Comparison of ENCODE assay signal across 29 cellular contexts in genomic region chr15:25474251-25474650, GRCh38. TPM values are rescaled to one million over a fixed set of nuclear protein-coding genes. Genes with fewer than 3 reads are reported as not detected.
DNase-seq lines count a peak whose midpoint lies in the region; TF ChIP-seq lines count a peak whose summit lies in the region.
"Had no signal": no experiment of that assay in that cellular context is flagged by ENCODE, and none has a peak within 500 bp of the region (broad histone marks: within the 10 kb centered on the region; RNA-seq: fewer than 3 reads in every experiment).

No MANE protein-coding gene starts in this region.

- no peaks in the 10 kb centered on the region for H3K79me2 ChIP-seq in neural progenitor cell (ENCODE audit: low read depth)

- H2AFZ ChIP-seq in neural progenitor cell (replicated peaks) = no peak overlapping the region

- no peak for TF ChIP-seq CTCF in thyroid gland (IDR thresholded peaks at IDR 0.05)
- no peak for TF ChIP-seq CTCF in neural progenitor cell (IDR thresholded peaks at IDR 0.05)

- H3F3A ChIP-seq in neural progenitor cell (ENCODE audit: low read depth) = peaks cover 4% of the 10 kb centered on the region

- peaks cover 13% of the 10 kb centered on the region for H3K4me1 Mint-ChIP-seq in neural progenitor cell
- H3K4me1 Mint-ChIP-seq: B cell; CD14-positive monocyte; CD4-positive, alpha-beta memory T cell; CD4-positive, CD25-positive, alpha-beta regulatory T cell; CD8-positive, alpha-beta memory T cell had no signal

- H3K4me3 ChIP-seq in thyroid gland (replicated peaks in 1 of 3) (no peak overlapping the region), neural progenitor cell (no peak overlapping the region)
- H3K4me3 ChIP-seq: A549; BLaER1; BLaER1 treated with 17β-estradiol and CSF1 and Interleukin-3, amounts not matched to agents 10 nM and 100 nM had no signal

- no peak overlapping the region for H3K4me2 ChIP-seq in neural progenitor cell
- H3K4me2 ChIP-seq: A549; BLaER1; BLaER1 treated with 17β-estradiol and CSF1 and Interleukin-3, amounts not matched to agents 10 nM and 100 nM had no signal

- no peaks in the 10 kb centered on the region for H3K36me3 Mint-ChIP-seq in neural progenitor cell
- H3K36me3 Mint-ChIP-seq: CD14-positive monocyte; CD4-positive, alpha-beta memory T cell; CD4-positive, CD25-positive, alpha-beta regulatory T cell; CD8-positive, alpha-beta T cell had no signal

- H3K36me3 ChIP-seq in thyroid gland (no peaks in the 10 kb centered on the region), neural progenitor cell (no peaks in the 10 kb centered on the region)
- H3K36me3 ChIP-seq: BE2C; BLaER1; BLaER1 treated with 17β-estradiol and CSF1 and Interleukin-3, amounts not matched to agents 10 nM and 100 nM had no signal

- DNase-seq in thyroid gland (peak; percentile 62 to 63), neural progenitor cell (ENCODE audit: low spot score) (no peak)
- DNase-seq: 8988T; ACHN; AML-193; BE2C; C1 segment of cervical spinal cord; Caco-2; Calu3; CD4-positive, alpha-beta memory T cell; CD4-positive, alpha-beta T cell; CD4-positive, CD25-positive, alpha-beta regulatory T cell; CD8-positive, alpha-beta memory T cell; CD8-positive, alpha-beta T cell; COR-L47; DMS 273 treated with DMSO at 0.1 percent for 48 hours; DMS153; DMS53; DMS79; DMS79 treated with DMSO at 0.1 percent for 48 hours; DND-41; EL had no signal

- H3K9me3 ChIP-seq in thyroid gland = no peaks in the 10 kb centered on the region
- H3K9me3 ChIP-seq in neural progenitor cell (ENCODE audit: low read depth) = no peaks in the 10 kb centered on the region
- H3K9me3 ChIP-seq: A549, BE2C had no signal

- WGBS in thyroid gland, 2 donors = 50 to 57% methylated on average over 4 of the region's 4 CpGs

- peaks cover 33 to 39% of the 10 kb centered on the region in 2 donors for H3K4me1 ChIP-seq in thyroid gland
- peaks cover 21% of the 10 kb centered on the region for H3K4me1 ChIP-seq in neural progenitor cell
- H3K4me1 ChIP-seq: A549; BE2C; BLaER1; BLaER1 treated with 17β-estradiol and CSF1 and Interleukin-3, amounts not matched to agents 10 nM and 100 nM; Caco-2 had no signal

- H3K9me3 Mint-ChIP-seq in neural progenitor cell = peaks cover 3% of the 10 kb centered on the region
- H3K9me3 Mint-ChIP-seq: CD8-positive, alpha-beta T cell had no signal

- no peak overlapping the region for H3K4me3 Mint-ChIP-seq in neural progenitor cell
- H3K4me3 Mint-ChIP-seq: B cell; CD14-positive monocyte; CD4-positive, alpha-beta memory T cell; CD4-positive, alpha-beta T cell; CD4-positive, CD25-positive, alpha-beta regulatory T cell; CD8-positive, alpha-beta memory T cell; CD8-positive, alpha-beta T cell had no signal

- intact Hi-C loops in thyroid gland (cut with DNase I) = no loop called here

- no peak for TF ChIP-seq POLR2A in thyroid gland (IDR thresholded peaks at IDR 0.05)

- H3K27ac ChIP-seq in thyroid gland (no peak overlapping the region), neural progenitor cell (no peak overlapping the region)
- H3K27ac ChIP-seq: 22Rv1; A549; BLaER1; BLaER1 treated with 17β-estradiol and CSF1 and Interleukin-3, amounts not matched to agents 10 nM and 100 nM; C4-2B had no signal

- H4K20me1 ChIP-seq in neural progenitor cell (ENCODE audit: low read depth) = no peaks in the 10 kb centered on the region
- H4K20me1 ChIP-seq: BLaER1; BLaER1 treated with 17β-estradiol and CSF1 and Interleukin-3, amounts not matched to agents 10 nM and 100 nM had no signal

- H3K27me3 ChIP-seq in thyroid gland = no peaks in the 10 kb centered on the region
- no peaks in the 10 kb centered on the region for H3K27me3 ChIP-seq in neural progenitor cell
- H3K27me3 ChIP-seq: BE2C; BLaER1; BLaER1 treated with 17β-estradiol and CSF1 and Interleukin-3, amounts not matched to agents 10 nM and 100 nM had no signal

- no peak overlapping the region for H3K9ac ChIP-seq in neural progenitor cell
- H3K9ac ChIP-seq: BLaER1; BLaER1 treated with 17β-estradiol and CSF1 and Interleukin-3, amounts not matched to agents 10 nM and 100 nM had no signal

- H3K27me3 Mint-ChIP-seq in neural progenitor cell (ENCODE audit: insufficient read depth, low read depth) = peaks cover 3% of the 10 kb centered on the region
- H3K27me3 Mint-ChIP-seq: B cell; CD4-positive, alpha-beta T cell had no signal

- no peak overlapping the region for H3K27ac Mint-ChIP-seq in neural progenitor cell
- H3K27ac Mint-ChIP-seq: B cell; CD14-positive monocyte; CD4-positive, alpha-beta memory T cell; CD4-positive, alpha-beta T cell; CD4-positive, CD25-positive, alpha-beta regulatory T cell; CD8-positive, alpha-beta memory T cell; CD8-positive, alpha-beta T cell had no signal

RNA-seq across cellular contexts. Expression of gene UBE3A, which starts 35.4 kb away (rescaled TPM):
- total RNA-seq in thyroid gland (100 to 1,000 TPM in 3 of 4 donors, 10 to 100 TPM in 1; 88.6 to 140 (median 106) TPM), neural progenitor cell (ENCODE audit: low replicate concordance) (84.2 and 117 TPM in 2 replicates)
